ENCODE assay signal across 9 cellular contexts in genomic region chr1:41358152-41358937, GRCh38. TPM values are rescaled to one million over a fixed set of nuclear protein-coding genes. Genes with fewer than 3 reads are reported as not detected.
DNase-seq lines count a peak whose midpoint lies in the region; ATAC-seq lines count a peak whose summit lies in the region.
"Had no signal": no experiment of that assay in that cellular context is flagged by ENCODE, and none has a peak within 500 bp of the region (broad histone marks: within the 10 kb centered on the region; RNA-seq: fewer than 3 reads in every experiment).

No MANE protein-coding gene starts in this region.

- peak overlapping the region; percentile 91 for H3K27ac Mint-ChIP-seq in T-helper 17 cell

- H3K4me1 Mint-ChIP-seq in T-helper 17 cell: peaks cover 8% of the 10 kb centered on the region

- peaks cover 23% of the 10 kb centered on the region for H3K27me3 Mint-ChIP-seq in T-helper 17 cell

- no peaks in the 10 kb centered on the region for H3K27me3 ChIP-seq in stomach smooth muscle (ENCODE audit: control insufficient read depth in 1 of 2, insufficient read depth in 2 of 2, low read length in 2 of 2)

- DNase-seq in NCI-H2107 treated with DMSO at 0.1 percent for 48 hours (lab: John Stamatoyannopoulos, UW; ENCODE audit: unreplicated experiment) (peak; percentile 79), NCI-H2107 (lab: John Stamatoyannopoulos, UW) (no peak), T-helper 17 cell (no peak), OCI-M2 (lab: John Stamatoyannopoulos, UW; ENCODE audit: unreplicated experiment) (no peak), superior temporal gyrus (ENCODE audit: extremely low spot score) (no peak)
- DNase-seq: NCI-H524 treated with DMSO at 0.1 percent for 48 hours had no signal

- no peaks in the 10 kb centered on the region for H3K36me3 Mint-ChIP-seq in T-helper 17 cell (ENCODE audit: low read depth)

- ATAC-seq in T-helper 17 cell (no peak), GM18502 (IDR thresholded peaks at IDR 0.05; ENCODE audit: poor library complexity, unreplicated experiment) (no peak)

- peak overlapping the region; percentile 53 for H3K27ac ChIP-seq in stomach smooth muscle (ENCODE audit: low read length)

- no peak overlapping the region for H3K9ac ChIP-seq in stomach smooth muscle (ENCODE audit: low read length in 2 of 2)

- peaks cover 38% of the 10 kb centered on the region for H3K4me1 ChIP-seq in stomach smooth muscle (ENCODE audit: control insufficient read depth, insufficient read depth, low read length)

- H3K9me3 ChIP-seq in T-helper 17 cell (ENCODE audit: control insufficient read depth, low read length, poor library complexity, severe bottlenecking) (no peaks in the 10 kb centered on the region), iPS-18c (ENCODE audit: control insufficient read depth, insufficient read depth, low read length) (no peaks in the 10 kb centered on the region), stomach smooth muscle (ENCODE audit: control insufficient read depth in 2 of 2, low read length in 2 of 2) (no peaks in the 10 kb centered on the region)

- H3K4me3 ChIP-seq in iPS-18c (ENCODE audit: insufficient read depth, low read depth, low read length): 0 out of 2 replicates have a peak overlapping the region, but pooled peaks have one; percentile 5
- no peak overlapping the region for H3K4me3 ChIP-seq in stomach smooth muscle (ENCODE audit: low read length in 2 of 2)

- no peak overlapping the region for H3K4me3 Mint-ChIP-seq in T-helper 17 cell

- H3K36me3 ChIP-seq in stomach smooth muscle (ENCODE audit: control insufficient read depth in 2 of 2, insufficient read depth in 2 of 2, low read length in 2 of 2): no peaks in the 10 kb centered on the region

RNA-seq across cellular contexts. Expression of gene FOXO6, which starts 2.9 kb away (rescaled TPM):
- 1 to 10 TPM in 1 of 2 donors, under 1 TPM in 1; 0.86 to 1.8 TPM for total RNA-seq in T-helper 17 cell
